9 cellular contexts compared by ENCODE assay signal in genomic region chr7:136009488-136010079, GRCh38. TPM values are rescaled to one million over a fixed set of nuclear protein-coding genes. Genes with fewer than 3 reads are reported as not detected.
DNase-seq lines count a peak whose midpoint lies in the region; ATAC-seq and TF ChIP-seq lines count a peak whose summit lies in the region.
"Had no signal": no experiment of that assay in that cellular context is flagged by ENCODE, and none has a peak within 500 bp of the region (broad histone marks: within the 10 kb centered on the region; RNA-seq: fewer than 3 reads in every experiment).

No MANE protein-coding gene starts in this region.

- in situ Hi-C loops in Panc1 (cut with HindIII; ENCODE audit: low pct_unique_long_range_greater_than_20kb, low sequenced_read_pairs), result no loop called here

- H3K36me3 ChIP-seq in Karpas-422 (ENCODE audit: insufficient read depth, low read length) (no peaks in the 10 kb centered on the region), Panc1 (ENCODE audit: control insufficient read depth, insufficient read depth, low read length) (no peaks in the 10 kb centered on the region; the same call in 1 of the 2 replicates), neural cell (ENCODE audit: insufficient read depth, low read length) (no peaks in the 10 kb centered on the region)
- H3K36me3 ChIP-seq: SJSA1 had no signal

- ATAC-seq in Panc1, result no peak
- no peak for ATAC-seq in GM18870 (IDR thresholded peaks at IDR 0.05; ENCODE audit: unreplicated experiment)
- ATAC-seq in stimulated activated effector memory CD8-positive, alpha-beta T cell treated with anti-CD3 and anti-CD28 coated beads, Interleukin-12 subunit alpha, Interleukin-12 subunit beta, amount 100 ng/mL, for 72 hours, result no peak
- ATAC-seq in HG03025 (IDR thresholded peaks at IDR 0.05; ENCODE audit: low FRiP score, unreplicated experiment), result no peak

- no peak overlapping the region for H3K27ac Mint-ChIP-seq in endothelial cell (ENCODE audit: unreplicated experiment)
- H3K27ac Mint-ChIP-seq in stimulated activated effector memory CD8-positive, alpha-beta T cell treated with anti-CD3 and anti-CD28 coated beads, Interleukin-12 subunit alpha, Interleukin-12 subunit beta, amount 100 ng/mL, for 72 hours, result no peak overlapping the region

- H3K4me1 ChIP-seq in Karpas-422 (ENCODE audit: low read length) (no peaks in the 10 kb centered on the region), Panc1 (ENCODE audit: control insufficient read depth, insufficient read depth, low read length) (no peaks in the 10 kb centered on the region)
- H3K4me1 ChIP-seq: SJSA1 had no signal

- H3K9me3 Mint-ChIP-seq in endothelial cell (ENCODE audit: unreplicated experiment), result no peaks in the 10 kb centered on the region
- no peaks in the 10 kb centered on the region for H3K9me3 Mint-ChIP-seq in stimulated activated effector memory CD8-positive, alpha-beta T cell treated with anti-CD3 and anti-CD28 coated beads, Interleukin-12 subunit alpha, Interleukin-12 subunit beta, amount 100 ng/mL, for 72 hours

- no peaks in the 10 kb centered on the region for H3K4me1 Mint-ChIP-seq in endothelial cell (ENCODE audit: unreplicated experiment)
- H3K4me1 Mint-ChIP-seq in stimulated activated effector memory CD8-positive, alpha-beta T cell treated with anti-CD3 and anti-CD28 coated beads, Interleukin-12 subunit alpha, Interleukin-12 subunit beta, amount 100 ng/mL, for 72 hours, result peaks cover 6% of the 10 kb centered on the region

- no peak overlapping the region for H2AFZ ChIP-seq in Karpas-422 (ENCODE audit: low read length)
- no peak overlapping the region for H2AFZ ChIP-seq in neural cell (ENCODE audit: low read depth, low read length)

- no TSS peak for BruUV-seq in Panc1 (replicated peaks; lab: Mats Ljungman, UMichigan)

- no peaks in the 10 kb centered on the region for H3K27me3 ChIP-seq in Karpas-422 (ENCODE audit: low read length)
- peaks cover 2% of the 10 kb centered on the region; the same call in 1 of the 2 replicates for H3K27me3 ChIP-seq in Panc1 (ENCODE audit: control insufficient read depth, insufficient read depth, low read length)
- H3K27me3 ChIP-seq in neural cell (ENCODE audit: insufficient read depth, low read depth, low read length), result no peaks in the 10 kb centered on the region
- H3K27me3 ChIP-seq: SJSA1 had no signal

- H4K20me1 ChIP-seq in Karpas-422 (ENCODE audit: insufficient read depth, low read depth, low read length), result no peaks in the 10 kb centered on the region
- H4K20me1 ChIP-seq in neural cell (ENCODE audit: insufficient read depth), result no peaks in the 10 kb centered on the region

- H3K27me3 Mint-ChIP-seq in endothelial cell (ENCODE audit: unreplicated experiment), result no peaks in the 10 kb centered on the region

- H3K79me2 ChIP-seq in Karpas-422 (ENCODE audit: low read length) (no peaks in the 10 kb centered on the region), neural cell (replicated peaks; ENCODE audit: insufficient read depth, low read length) (no peaks in the 10 kb centered on the region)

- POLR2A ChIA-PET in Panc1 (lab: Charles Lee), result no interaction called here

- H3K9me3 ChIP-seq in Karpas-422 (ENCODE audit: low read length) (no peaks in the 10 kb centered on the region), Panc1 (ENCODE audit: control insufficient read depth, insufficient read depth, low read depth, low read length) (no peaks in the 10 kb centered on the region), neural cell (ENCODE audit: low read length) (no peaks in the 10 kb centered on the region)
- H3K9me3 ChIP-seq: SJSA1 had no signal

- H3K4me2 ChIP-seq in Karpas-422 (ENCODE audit: low read depth, low read length, poor library complexity, severe bottlenecking) (no peak overlapping the region), neural cell (ENCODE audit: low read length) (no peak overlapping the region)

- no peaks in the 10 kb centered on the region for H3F3A ChIP-seq in neural cell (ENCODE audit: insufficient read depth, low read length, poor library complexity, severe bottlenecking)

- H3K27ac ChIP-seq in Karpas-422 (ENCODE audit: low read length), result no peak overlapping the region
- H3K27ac ChIP-seq in Panc1 (ENCODE audit: low read length), result no peak overlapping the region
- H3K27ac ChIP-seq in neural cell (ENCODE audit: low read length), result no peak overlapping the region
- H3K27ac ChIP-seq: SJSA1 had no signal

- H3K4me3 ChIP-seq in Karpas-422 (ENCODE audit: low read length), result no peak overlapping the region
- no peak overlapping the region for H3K4me3 ChIP-seq in Panc1 (ENCODE audit: low read depth in 2 of 2, low read length in 2 of 2)
- H3K4me3 ChIP-seq in neural cell (ENCODE audit: low read length), result no peak overlapping the region
- H3K4me3 ChIP-seq: SJSA1 had no signal

- intact Hi-C loops in Panc1 (cut with micrococcal nuclease; ENCODE audit: unreplicated experiment), result loop anchor here (1.0 to 2.0 kb wide), 2 partner anchors 208 to 337 kb away; no protein-coding TSS in a partner anchor

- H3K9me2 ChIP-seq in Karpas-422 (replicated peaks; ENCODE audit: insufficient read depth, low read length), result no peaks in the 10 kb centered on the region
- H3K9me2 ChIP-seq in neural cell (ENCODE audit: insufficient read depth, low read length), result no peaks in the 10 kb centered on the region

- peak; percentile 62 for DNase-seq in DMS53 treated with DMSO at 0.1 percent for 48 hours (lab: John Stamatoyannopoulos, UW; ENCODE audit: unreplicated experiment)
- DNase-seq in Karpas-422, result peak; percentile 84
- peak; percentile 17 for DNase-seq in Panc1 (ENCODE audit: low read depth, low spot score)
- DNase-seq in endothelial cell (ENCODE audit: low spot score), result no peak
- DNase-seq in stimulated activated effector memory CD8-positive, alpha-beta T cell treated with anti-CD3 and anti-CD28 coated beads, Interleukin-12 subunit alpha, Interleukin-12 subunit beta, amount 100 ng/mL, for 72 hours (ENCODE audit: low spot score in 2 of 2), result no peak

- no peak for TF ChIP-seq EP300 in neural cell (conservative IDR thresholded peaks at IDR 0.05; ENCODE audit: poor library complexity, severe bottlenecking)

- TF ChIP-seq CTCF in Panc1 (IDR thresholded peaks at IDR 0.05), result peak; percentile 70; the same call in 1 of the 2 replicates
- peak; percentile 94 for TF ChIP-seq CTCF in endothelial cell (IDR thresholded peaks at IDR 0.05; ENCODE audit: unreplicated experiment)
- peak; percentile 82 for TF ChIP-seq CTCF in neural cell (IDR thresholded peaks at IDR 0.05; ENCODE audit: poor library complexity, severe bottlenecking)

- H3K36me3 Mint-ChIP-seq in endothelial cell (ENCODE audit: low read depth, unreplicated experiment), result no peaks in the 10 kb centered on the region
- no peaks in the 10 kb centered on the region for H3K36me3 Mint-ChIP-seq in stimulated activated effector memory CD8-positive, alpha-beta T cell treated with anti-CD3 and anti-CD28 coated beads, Interleukin-12 subunit alpha, Interleukin-12 subunit beta, amount 100 ng/mL, for 72 hours

- H3K4me3 Mint-ChIP-seq in endothelial cell (ENCODE audit: unreplicated experiment), result no peak overlapping the region
- H3K4me3 Mint-ChIP-seq in stimulated activated effector memory CD8-positive, alpha-beta T cell treated with anti-CD3 and anti-CD28 coated beads, Interleukin-12 subunit alpha, Interleukin-12 subunit beta, amount 100 ng/mL, for 72 hours, result no peak overlapping the region

- peak; percentile 77 for TF ChIP-seq RAD21 in neural cell (conservative IDR thresholded peaks at IDR 0.05)

- CTCF ChIA-PET in Panc1 (lab: Charles Lee), result interaction anchor here (0.7 kb wide), 1 partner anchor 159 kb away, joined by 13 read pairs; no protein-coding TSS in a partner anchor

- H3K9ac ChIP-seq in Karpas-422 (ENCODE audit: low read length) (no peak overlapping the region), neural cell (ENCODE audit: low read length) (no peak overlapping the region)

TF ChIP-seq in neural cell, 6 proteins besides CTCF, POLR2A, EP300 and RAD21:
- no peak for TF ChIP-seq EZH2 (IDR thresholded peaks at IDR 0.05; ENCODE audit: borderline replicate concordance, insufficient read depth, low read length, poor library complexity, severe bottlenecking)
- TF ChIP-seq SMC3 (conservative IDR thresholded peaks at IDR 0.05; ENCODE audit: poor library complexity), result peak; percentile 82

RNA-seq across cellular contexts. Expression of gene MTPN, which starts 32.4 kb away (rescaled TPM):
- 60.5 and 140 TPM in 2 replicates for total RNA-seq in Karpas-422 (2014; rRNA removed; shearing (Covaris generic); ENCODE audit: low replicate concordance)
- total RNA-seq in Panc1 (2021; ENCODE audit: unreplicated experiment) (177 TPM), endothelial cell (ENCODE audit: unreplicated experiment) (183 TPM)
- polyA plus RNA-seq in Panc1 (2012; ENCODE audit: insufficient read length), result 103 TPM
- polyA plus RNA-seq in neural cell, result 127 and 133 TPM in 2 replicates
- 160 and 172 TPM in 2 replicates for polyA minus RNA-seq in neural cell

Comparison
In these comparisons a context has a peak if more than half of its experiments do, and no peak if none do; other contexts are left out.
1. DNase-seq: peak in DMS53 treated with DMSO at 0.1 percent for 48 hours (single experiment), Karpas-422 (single experiment) and Panc1 (single experiment); none in endothelial cell (single experiment) and stimulated activated effector memory CD8-positive, alpha-beta T cell treated with anti-CD3 and anti-CD28 coated beads, Interleukin-12 subunit alpha, Interleukin-12 subunit beta, amount 100 ng/mL, for 72 hours (0 of 2).
2. Peak in every context shown above with its lines, with median percentiles within 50 percentile points of each other: CTCF ChIP-seq.